1 cellular context compared by ENCODE assay signal in the genomic region with DNA sequence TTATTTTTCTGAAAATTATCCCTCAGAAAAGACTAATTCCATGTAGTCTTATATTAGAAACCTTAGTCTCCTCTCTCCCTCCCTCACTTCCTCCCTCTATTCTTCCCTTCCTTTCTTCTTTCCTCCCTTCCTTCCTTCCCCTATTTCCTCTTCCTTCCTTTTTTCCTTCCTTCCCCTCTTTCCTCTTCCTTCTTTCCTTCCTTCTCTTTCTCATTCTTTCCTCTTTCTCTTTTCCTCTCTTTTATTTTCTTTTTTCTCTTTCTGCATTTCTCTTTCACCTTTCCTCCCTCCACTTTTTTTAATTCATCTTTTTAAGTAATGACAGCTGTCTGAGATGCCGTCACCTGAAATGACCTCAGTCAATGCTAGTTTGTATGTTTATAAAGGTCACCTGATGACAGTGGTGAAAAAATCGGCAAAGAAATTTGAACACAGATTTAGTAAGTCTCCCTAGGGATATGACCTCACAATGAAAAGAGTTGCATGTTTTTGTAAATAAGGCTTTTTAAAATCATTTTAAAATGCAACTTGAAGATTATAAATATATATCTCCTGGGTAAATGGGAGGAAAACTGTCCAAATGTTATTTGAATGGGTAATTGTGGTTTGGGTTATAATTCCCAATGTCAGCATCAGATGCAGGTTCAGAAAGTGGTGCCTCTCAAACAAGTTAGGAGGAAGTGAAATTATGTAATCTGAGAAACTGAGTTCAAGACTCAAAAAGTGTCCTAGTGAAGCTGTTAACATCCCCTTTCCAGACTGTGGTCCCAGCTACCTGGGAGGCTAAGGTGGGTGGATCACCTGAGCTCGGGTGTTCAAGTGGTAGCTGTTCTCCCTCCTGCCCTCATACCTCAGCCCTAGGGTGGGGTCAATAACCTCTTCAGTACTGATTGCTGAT.
TF ChIP-seq lines count a peak whose summit lies in the region.

No MANE protein-coding gene starts in this region.

TF ChIP-seq in GM12878, 131 proteins besides CTCF, POLR2A, EP300 and RAD21 (continued from another document and continues in another):
- TF ChIP-seq MEF2B (IDR thresholded peaks at IDR 0.05; ENCODE audit: partially characterized antibody, poor library complexity, severe bottlenecking) (peak; percentile 72), ZNF207 (IDR thresholded peaks at IDR 0.05; ENCODE audit: borderline replicate concordance) (no peak), RUNX3 (IDR thresholded peaks at IDR 0.05; ENCODE audit: low read length) (no peak), SPI1 (IDR thresholded peaks at IDR 0.05; ENCODE audit: borderline replicate concordance, insufficient read depth, low read depth, low read length) (peak; percentile 75), SREBF2 (IDR thresholded peaks at IDR 0.05; ENCODE audit: low read length) (no peak), NRF1 (conservative IDR thresholded peaks at IDR 0.05; ENCODE audit: low read depth, low read length) (no peak), ZNF24 (IDR thresholded peaks at IDR 0.05) (no peak), BHLHE40 (IDR thresholded peaks at IDR 0.05; ENCODE audit: borderline replicate concordance in 1 of 2, low read depth in 2 of 2, low read length in 1 of 2) (no peak), CBX5 (IDR thresholded peaks at IDR 0.05; ENCODE audit: low read depth) (no peak), MEF2A (IDR thresholded peaks at IDR 0.05; ENCODE audit: insufficient read depth, low read depth, low read length) (no peak), PML (IDR thresholded peaks at IDR 0.05; ENCODE audit: low read length) (no peak), KDM1A (IDR thresholded peaks at IDR 0.05; ENCODE audit: borderline replicate concordance) (no peak), HCFC1 (IDR thresholded peaks at IDR 0.05; ENCODE audit: low read length) (no peak), KLF5 (IDR thresholded peaks at IDR 0.05; ENCODE audit: partially characterized antibody) (no peak), GABPA (IDR thresholded peaks at IDR 0.05; ENCODE audit: low read depth) (no peak), SMAD1 (IDR thresholded peaks at IDR 0.05; ENCODE audit: low read depth, partially characterized antibody) (no peak), DPF2 (IDR thresholded peaks at IDR 0.05) (0 out of 2 replicates have a peak, but pooled peaks have one; percentile 27), RBBP5 (conservative IDR thresholded peaks at IDR 0.05) (no peak), ETV6 (conservative IDR thresholded peaks at IDR 0.05 in 1 of 2, IDR thresholded peaks at IDR 0.05 in 1 of 2; ENCODE audit: borderline replicate concordance in 1 of 2, low read depth in 1 of 2) (peak in 1 of 2 experiments; percentile 24; a peak in 1 of 4 replicates), STAT3 (IDR thresholded peaks at IDR 0.05; ENCODE audit: low read depth, low read length) (no peak), MTA3 (IDR thresholded peaks at IDR 0.05; ENCODE audit: borderline replicate concordance, low read length) (no peak), NR2F1 (conservative IDR thresholded peaks at IDR 0.05) (0 out of 2 replicates have a peak, but pooled peaks have one; percentile 20), RCOR1 (conservative IDR thresholded peaks at IDR 0.05; ENCODE audit: low read depth, low read length) (no peak), TCF3 (IDR thresholded peaks at IDR 0.05; ENCODE audit: borderline replicate concordance, insufficient read depth, low read depth, low read length) (no peak), KAT2A (conservative IDR thresholded peaks at IDR 0.05; ENCODE audit: control insufficient read depth, low read depth, low read length) (no peak)
- TF ChIP-seq, protein P1, sequence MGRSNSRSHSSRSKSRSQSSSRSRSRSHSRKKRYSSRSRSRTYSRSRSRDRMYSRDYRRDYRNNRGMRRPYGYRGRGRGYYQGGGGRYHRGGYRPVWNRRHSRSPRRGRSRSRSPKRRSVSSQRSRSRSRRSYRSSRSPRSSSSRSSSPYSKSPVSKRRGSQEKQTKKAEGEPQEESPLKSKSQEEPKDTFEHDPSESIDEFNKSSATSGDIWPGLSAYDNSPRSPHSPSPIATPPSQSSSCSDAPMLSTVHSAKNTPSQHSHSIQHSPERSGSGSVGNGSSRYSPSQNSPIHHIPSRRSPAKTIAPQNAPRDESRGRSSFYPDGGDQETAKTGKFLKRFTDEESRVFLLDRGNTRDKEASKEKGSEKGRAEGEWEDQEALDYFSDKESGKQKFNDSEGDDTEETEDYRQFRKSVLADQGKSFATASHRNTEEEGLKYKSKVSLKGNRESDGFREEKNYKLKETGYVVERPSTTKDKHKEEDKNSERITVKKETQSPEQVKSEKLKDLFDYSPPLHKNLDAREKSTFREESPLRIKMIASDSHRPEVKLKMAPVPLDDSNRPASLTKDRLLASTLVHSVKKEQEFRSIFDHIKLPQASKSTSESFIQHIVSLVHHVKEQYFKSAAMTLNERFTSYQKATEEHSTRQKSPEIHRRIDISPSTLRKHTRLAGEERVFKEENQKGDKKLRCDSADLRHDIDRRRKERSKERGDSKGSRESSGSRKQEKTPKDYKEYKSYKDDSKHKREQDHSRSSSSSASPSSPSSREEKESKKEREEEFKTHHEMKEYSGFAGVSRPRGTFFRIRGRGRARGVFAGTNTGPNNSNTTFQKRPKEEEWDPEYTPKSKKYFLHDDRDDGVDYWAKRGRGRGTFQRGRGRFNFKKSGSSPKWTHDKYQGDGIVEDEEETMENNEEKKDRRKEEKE (IDR thresholded peaks at IDR 0.05), result no peak
- TF ChIP-seq, protein P2, sequence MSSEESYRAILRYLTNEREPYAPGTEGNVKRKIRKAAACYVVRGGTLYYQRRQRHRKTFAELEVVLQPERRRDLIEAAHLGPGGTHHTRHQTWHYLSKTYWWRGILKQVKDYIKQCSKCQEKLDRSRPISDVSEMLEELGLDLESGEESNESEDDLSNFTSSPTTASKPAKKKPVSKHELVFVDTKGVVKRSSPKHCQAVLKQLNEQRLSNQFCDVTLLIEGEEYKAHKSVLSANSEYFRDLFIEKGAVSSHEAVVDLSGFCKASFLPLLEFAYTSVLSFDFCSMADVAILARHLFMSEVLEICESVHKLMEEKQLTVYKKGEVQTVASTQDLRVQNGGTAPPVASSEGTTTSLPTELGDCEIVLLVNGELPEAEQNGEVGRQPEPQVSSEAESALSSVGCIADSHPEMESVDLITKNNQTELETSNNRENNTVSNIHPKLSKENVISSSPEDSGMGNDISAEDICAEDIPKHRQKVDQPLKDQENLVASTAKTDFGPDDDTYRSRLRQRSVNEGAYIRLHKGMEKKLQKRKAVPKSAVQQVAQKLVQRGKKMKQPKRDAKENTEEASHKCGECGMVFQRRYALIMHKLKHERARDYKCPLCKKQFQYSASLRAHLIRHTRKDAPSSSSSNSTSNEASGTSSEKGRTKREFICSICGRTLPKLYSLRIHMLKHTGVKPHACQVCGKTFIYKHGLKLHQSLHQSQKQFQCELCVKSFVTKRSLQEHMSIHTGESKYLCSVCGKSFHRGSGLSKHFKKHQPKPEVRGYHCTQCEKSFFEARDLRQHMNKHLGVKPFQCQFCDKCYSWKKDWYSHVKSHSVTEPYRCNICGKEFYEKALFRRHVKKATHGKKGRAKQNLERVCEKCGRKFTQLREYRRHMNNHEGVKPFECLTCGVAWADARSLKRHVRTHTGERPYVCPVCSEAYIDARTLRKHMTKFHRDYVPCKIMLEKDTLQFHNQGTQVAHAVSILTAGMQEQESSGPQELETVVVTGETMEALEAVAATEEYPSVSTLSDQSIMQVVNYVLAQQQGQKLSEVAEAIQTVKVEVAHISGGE (CRISPR knock-in tag; IDR thresholded peaks at IDR 0.05), result no peak
- TF ChIP-seq, protein P3, sequence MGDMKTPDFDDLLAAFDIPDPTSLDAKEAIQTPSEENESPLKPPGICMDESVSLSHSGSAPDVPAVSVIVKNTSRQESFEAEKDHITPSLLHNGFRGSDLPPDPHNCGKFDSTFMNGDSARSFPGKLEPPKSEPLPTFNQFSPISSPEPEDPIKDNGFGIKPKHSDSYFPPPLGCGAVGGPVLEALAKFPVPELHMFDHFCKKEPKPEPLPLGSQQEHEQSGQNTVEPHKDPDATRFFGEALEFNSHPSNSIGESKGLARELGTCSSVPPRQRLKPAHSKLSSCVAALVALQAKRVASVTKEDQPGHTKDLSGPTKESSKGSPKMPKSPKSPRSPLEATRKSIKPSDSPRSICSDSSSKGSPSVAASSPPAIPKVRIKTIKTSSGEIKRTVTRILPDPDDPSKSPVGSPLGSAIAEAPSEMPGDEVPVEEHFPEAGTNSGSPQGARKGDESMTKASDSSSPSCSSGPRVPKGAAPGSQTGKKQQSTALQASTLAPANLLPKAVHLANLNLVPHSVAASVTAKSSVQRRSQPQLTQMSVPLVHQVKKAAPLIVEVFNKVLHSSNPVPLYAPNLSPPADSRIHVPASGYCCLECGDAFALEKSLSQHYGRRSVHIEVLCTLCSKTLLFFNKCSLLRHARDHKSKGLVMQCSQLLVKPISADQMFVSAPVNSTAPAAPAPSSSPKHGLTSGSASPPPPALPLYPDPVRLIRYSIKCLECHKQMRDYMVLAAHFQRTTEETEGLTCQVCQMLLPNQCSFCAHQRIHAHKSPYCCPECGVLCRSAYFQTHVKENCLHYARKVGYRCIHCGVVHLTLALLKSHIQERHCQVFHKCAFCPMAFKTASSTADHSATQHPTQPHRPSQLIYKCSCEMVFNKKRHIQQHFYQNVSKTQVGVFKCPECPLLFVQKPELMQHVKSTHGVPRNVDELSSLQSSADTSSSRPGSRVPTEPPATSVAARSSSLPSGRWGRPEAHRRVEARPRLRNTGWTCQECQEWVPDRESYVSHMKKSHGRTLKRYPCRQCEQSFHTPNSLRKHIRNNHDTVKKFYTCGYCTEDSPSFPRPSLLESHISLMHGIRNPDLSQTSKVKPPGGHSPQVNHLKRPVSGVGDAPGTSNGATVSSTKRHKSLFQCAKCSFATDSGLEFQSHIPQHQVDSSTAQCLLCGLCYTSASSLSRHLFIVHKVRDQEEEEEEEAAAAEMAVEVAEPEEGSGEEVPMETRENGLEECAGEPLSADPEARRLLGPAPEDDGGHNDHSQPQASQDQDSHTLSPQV (IDR thresholded peaks at IDR 0.05), result no peak
- TF ChIP-seq, protein P4, sequence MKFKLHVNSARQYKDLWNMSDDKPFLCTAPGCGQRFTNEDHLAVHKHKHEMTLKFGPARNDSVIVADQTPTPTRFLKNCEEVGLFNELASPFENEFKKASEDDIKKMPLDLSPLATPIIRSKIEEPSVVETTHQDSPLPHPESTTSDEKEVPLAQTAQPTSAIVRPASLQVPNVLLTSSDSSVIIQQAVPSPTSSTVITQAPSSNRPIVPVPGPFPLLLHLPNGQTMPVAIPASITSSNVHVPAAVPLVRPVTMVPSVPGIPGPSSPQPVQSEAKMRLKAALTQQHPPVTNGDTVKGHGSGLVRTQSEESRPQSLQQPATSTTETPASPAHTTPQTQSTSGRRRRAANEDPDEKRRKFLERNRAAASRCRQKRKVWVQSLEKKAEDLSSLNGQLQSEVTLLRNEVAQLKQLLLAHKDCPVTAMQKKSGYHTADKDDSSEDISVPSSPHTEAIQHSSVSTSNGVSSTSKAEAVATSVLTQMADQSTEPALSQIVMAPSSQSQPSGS (IDR thresholded peaks at IDR 0.05; ENCODE audit: low read length), result no peak
- TF ChIP-seq, protein P5, sequence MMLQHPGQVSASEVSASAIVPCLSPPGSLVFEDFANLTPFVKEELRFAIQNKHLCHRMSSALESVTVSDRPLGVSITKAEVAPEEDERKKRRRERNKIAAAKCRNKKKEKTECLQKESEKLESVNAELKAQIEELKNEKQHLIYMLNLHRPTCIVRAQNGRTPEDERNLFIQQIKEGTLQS (IDR thresholded peaks at IDR 0.05; ENCODE audit: borderline replicate concordance, extremely low read depth, low read depth, low read length), result no peak
- TF ChIP-seq, protein P6, sequence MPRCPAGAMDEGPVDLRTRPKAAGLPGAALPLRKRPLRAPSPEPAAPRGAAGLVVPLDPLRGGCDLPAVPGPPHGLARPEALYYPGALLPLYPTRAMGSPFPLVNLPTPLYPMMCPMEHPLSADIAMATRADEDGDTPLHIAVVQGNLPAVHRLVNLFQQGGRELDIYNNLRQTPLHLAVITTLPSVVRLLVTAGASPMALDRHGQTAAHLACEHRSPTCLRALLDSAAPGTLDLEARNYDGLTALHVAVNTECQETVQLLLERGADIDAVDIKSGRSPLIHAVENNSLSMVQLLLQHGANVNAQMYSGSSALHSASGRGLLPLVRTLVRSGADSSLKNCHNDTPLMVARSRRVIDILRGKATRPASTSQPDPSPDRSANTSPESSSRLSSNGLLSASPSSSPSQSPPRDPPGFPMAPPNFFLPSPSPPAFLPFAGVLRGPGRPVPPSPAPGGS (IDR thresholded peaks at IDR 0.05; ENCODE audit: borderline replicate concordance, insufficient read depth, low read depth, low read length, poor library complexity, severe bottlenecking), result no peak
- TF ChIP-seq, protein P7, sequence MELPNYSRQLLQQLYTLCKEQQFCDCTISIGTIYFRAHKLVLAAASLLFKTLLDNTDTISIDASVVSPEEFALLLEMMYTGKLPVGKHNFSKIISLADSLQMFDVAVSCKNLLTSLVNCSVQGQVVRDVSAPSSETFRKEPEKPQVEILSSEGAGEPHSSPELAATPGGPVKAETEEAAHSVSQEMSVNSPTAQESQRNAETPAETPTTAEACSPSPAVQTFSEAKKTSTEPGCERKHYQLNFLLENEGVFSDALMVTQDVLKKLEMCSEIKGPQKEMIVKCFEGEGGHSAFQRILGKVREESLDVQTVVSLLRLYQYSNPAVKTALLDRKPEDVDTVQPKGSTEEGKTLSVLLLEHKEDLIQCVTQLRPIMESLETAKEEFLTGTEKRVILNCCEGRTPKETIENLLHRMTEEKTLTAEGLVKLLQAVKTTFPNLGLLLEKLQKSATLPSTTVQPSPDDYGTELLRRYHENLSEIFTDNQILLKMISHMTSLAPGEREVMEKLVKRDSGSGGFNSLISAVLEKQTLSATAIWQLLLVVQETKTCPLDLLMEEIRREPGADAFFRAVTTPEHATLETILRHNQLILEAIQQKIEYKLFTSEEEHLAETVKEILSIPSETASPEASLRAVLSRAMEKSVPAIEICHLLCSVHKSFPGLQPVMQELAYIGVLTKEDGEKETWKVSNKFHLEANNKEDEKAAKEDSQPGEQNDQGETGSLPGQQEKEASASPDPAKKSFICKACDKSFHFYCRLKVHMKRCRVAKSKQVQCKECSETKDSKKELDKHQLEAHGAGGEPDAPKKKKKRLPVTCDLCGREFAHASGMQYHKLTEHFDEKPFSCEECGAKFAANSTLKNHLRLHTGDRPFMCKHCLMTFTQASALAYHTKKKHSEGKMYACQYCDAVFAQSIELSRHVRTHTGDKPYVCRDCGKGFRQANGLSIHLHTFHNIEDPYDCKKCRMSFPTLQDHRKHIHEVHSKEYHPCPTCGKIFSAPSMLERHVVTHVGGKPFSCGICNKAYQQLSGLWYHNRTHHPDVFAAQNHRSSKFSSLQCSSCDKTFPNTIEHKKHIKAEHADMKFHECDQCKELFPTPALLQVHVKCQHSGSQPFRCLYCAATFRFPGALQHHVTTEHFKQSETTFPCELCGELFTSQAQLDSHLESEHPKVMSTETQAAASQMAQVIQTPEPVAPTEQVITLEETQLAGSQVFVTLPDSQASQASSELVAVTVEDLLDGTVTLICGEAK (IDR thresholded peaks at IDR 0.05; ENCODE audit: borderline replicate concordance), result no peak
